Comparison of ENCODE assay signal across 13 cellular contexts in genomic region chr20:4808872-4809271, GRCh38. TPM values are rescaled to one million over a fixed set of nuclear protein-coding genes. Genes with fewer than 3 reads are reported as not detected.
DNase-seq lines count a peak whose midpoint lies in the region; ATAC-seq and TF ChIP-seq lines count a peak whose summit lies in the region.
"Had no signal": no experiment of that assay in that cellular context is flagged by ENCODE, and none has a peak within 500 bp of the region (broad histone marks: within the 10 kb centered on the region; RNA-seq: fewer than 3 reads in every experiment).

No MANE protein-coding gene starts in this region.

- no peak overlapping the region for H3K4me3 Mint-ChIP-seq in activated CD4-positive, alpha-beta T cell treated with anti-CD3 and anti-CD28 coated beads, Interleukin-2, amount 10 ng/mL, durations not matched to agents 7 days and 5 days
- H3K4me3 Mint-ChIP-seq in T-helper 17 cell = peak overlapping the region; percentile 66
- peak overlapping the region in 1 of 2 donors; percentile 49 for H3K4me3 Mint-ChIP-seq in stimulated activated naive B cell treated with anti-CD40 and anti-IgM and Interleukin-4, amounts not matched to agents 10 μg/mL and 1 μg/mL and 100 μg/mL, for 72 hours

- POLR2A ChIA-PET in activated CD4-positive, alpha-beta T cell treated with anti-CD3 and anti-CD28 coated beads, Interleukin-2, amount 10 ng/mL, durations not matched to agents 7 days and 5 days (lab: Charles Lee) = no interaction called here
- POLR2A ChIA-PET in GM10248 (lab: Yijun Ruan, JAX) = no interaction called here

- ATAC-seq in T-helper 17 cell (no peak), GM21723 (IDR thresholded peaks at IDR 0.05; ENCODE audit: unreplicated experiment) (no peak)
- no peak for ATAC-seq in stimulated activated naive B cell treated with anti-CD40 and anti-IgM and Interleukin-4, amounts not matched to agents 10 μg/mL and 1 μg/mL and 100 μg/mL, for 72 hours (replicated peaks)
- ATAC-seq: body of pancreas, heart right ventricle had no signal

- CTCF ChIA-PET in activated CD4-positive, alpha-beta T cell treated with anti-CD3 and anti-CD28 coated beads, Interleukin-2, amount 10 ng/mL, durations not matched to agents 7 days and 5 days (lab: Charles Lee) = interaction anchor here (0.8 to 5.9 kb wide), 2 partner anchors 11 to 50 kb away, joined by 3 to 38 read pairs; no protein-coding TSS in a partner anchor
- CTCF ChIA-PET in GM10248 (lab: Yijun Ruan, JAX) = interaction anchor here (1.0 to 3.3 kb wide), 4 partner anchors 10 to 292 kb away, joined by 3 to 14 read pairs (median 4); no protein-coding TSS in a partner anchor

- no peaks in the 10 kb centered on the region for H3K27me3 ChIP-seq in Peyer's patch
- H3K27me3 ChIP-seq: body of pancreas, heart right ventricle had no signal

- TF ChIP-seq POLR2A in Peyer's patch (IDR thresholded peaks at IDR 0.05) = no peak

- no peak for TF ChIP-seq CTCF in GM10248 (IDR thresholded peaks at IDR 0.05; ENCODE audit: control extremely low read depth, extremely low read depth, low read depth, missing control alignments)
- no peak for TF ChIP-seq CTCF in Peyer's patch (IDR thresholded peaks at IDR 0.05)

- H3K27ac ChIP-seq in Peyer's patch = peak overlapping the region in 2 of 4 donors; percentile 25 to 95
- H3K27ac ChIP-seq: body of pancreas had no signal

- no peaks in the 10 kb centered on the region for H3K36me3 ChIP-seq in Peyer's patch

- peaks cover 71% of the 10 kb centered on the region for H3K4me1 Mint-ChIP-seq in activated CD4-positive, alpha-beta T cell treated with anti-CD3 and anti-CD28 coated beads, Interleukin-2, amount 10 ng/mL, durations not matched to agents 7 days and 5 days
- peaks cover 65% of the 10 kb centered on the region for H3K4me1 Mint-ChIP-seq in T-helper 17 cell
- H3K4me1 Mint-ChIP-seq in stimulated activated naive B cell treated with anti-CD40 and anti-IgM and Interleukin-4, amounts not matched to agents 10 μg/mL and 1 μg/mL and 100 μg/mL, for 72 hours = peaks cover 74 to 96% of the 10 kb centered on the region in 2 donors

- H3K36me3 Mint-ChIP-seq in activated CD4-positive, alpha-beta T cell treated with anti-CD3 and anti-CD28 coated beads, Interleukin-2, amount 10 ng/mL, durations not matched to agents 7 days and 5 days (ENCODE audit: low read depth) = peaks cover 69% of the 10 kb centered on the region
- peaks cover 13% of the 10 kb centered on the region for H3K36me3 Mint-ChIP-seq in T-helper 17 cell (ENCODE audit: low read depth)
- H3K36me3 Mint-ChIP-seq in stimulated activated naive B cell treated with anti-CD40 and anti-IgM and Interleukin-4, amounts not matched to agents 10 μg/mL and 1 μg/mL and 100 μg/mL, for 72 hours = peaks cover 55 to 76% of the 10 kb centered on the region in 2 donors

- no peaks in the 10 kb centered on the region for H3K27me3 Mint-ChIP-seq in activated CD4-positive, alpha-beta T cell treated with anti-CD3 and anti-CD28 coated beads, Interleukin-2, amount 10 ng/mL, durations not matched to agents 7 days and 5 days
- H3K27me3 Mint-ChIP-seq in T-helper 17 cell = no peaks in the 10 kb centered on the region
- H3K27me3 Mint-ChIP-seq in stimulated activated naive B cell treated with anti-CD40 and anti-IgM and Interleukin-4, amounts not matched to agents 10 μg/mL and 1 μg/mL and 100 μg/mL, for 72 hours = no peaks in the 10 kb centered on the region

- H3K9me3 Mint-ChIP-seq in activated CD4-positive, alpha-beta T cell treated with anti-CD3 and anti-CD28 coated beads, Interleukin-2, amount 10 ng/mL, durations not matched to agents 7 days and 5 days = no peaks in the 10 kb centered on the region
- no peaks in the 10 kb centered on the region for H3K9me3 Mint-ChIP-seq in stimulated activated naive B cell treated with anti-CD40 and anti-IgM and Interleukin-4, amounts not matched to agents 10 μg/mL and 1 μg/mL and 100 μg/mL, for 72 hours

- no peak for DNase-seq in activated CD4-positive, alpha-beta T cell treated with anti-CD3 and anti-CD28 coated beads, Interleukin-2, amount 10 ng/mL, durations not matched to agents 7 days and 5 days
- DNase-seq in activated CD4-positive, alpha-beta T cell treated with anti-CD3 and anti-CD28 coated beads for 1 hour = no peak
- DNase-seq in T-helper 17 cell = no peak
- DNase-seq in epidermal melanocyte (ENCODE audit: insufficient read length, low spot score) = peak; percentile 54
- no peak for DNase-seq in stimulated activated naive B cell treated with anti-CD40 and anti-IgM and Interleukin-4, amounts not matched to agents 10 μg/mL and 1 μg/mL and 100 μg/mL, for 72 hours
- DNase-seq in GM10248 (ENCODE audit: extremely low spot score) = no peak
- DNase-seq in Peyer's patch = no peak
- DNase-seq: DMS79, heart right ventricle, T-helper 9 cell had no signal

- no peak overlapping the region for H3K4me3 ChIP-seq in Peyer's patch
- H3K4me3 ChIP-seq: body of pancreas, heart right ventricle had no signal

- peak overlapping the region; percentile 84 for H3K27ac Mint-ChIP-seq in activated CD4-positive, alpha-beta T cell treated with anti-CD3 and anti-CD28 coated beads, Interleukin-2, amount 10 ng/mL, durations not matched to agents 7 days and 5 days
- peak overlapping the region; percentile 100 for H3K27ac Mint-ChIP-seq in T-helper 17 cell
- peak overlapping the region; percentile 100 for H3K27ac Mint-ChIP-seq in stimulated activated naive B cell treated with anti-CD40 and anti-IgM and Interleukin-4, amounts not matched to agents 10 μg/mL and 1 μg/mL and 100 μg/mL, for 72 hours

- H3K4me1 ChIP-seq in Peyer's patch = peaks cover 0 to 47% (median 37%) of the 10 kb centered on the region in 4 donors
- H3K4me1 ChIP-seq: body of pancreas had no signal

- H3K9me3 ChIP-seq in T-helper 17 cell (ENCODE audit: control insufficient read depth, low read length, poor library complexity, severe bottlenecking) (no peaks in the 10 kb centered on the region), Peyer's patch (no peaks in the 10 kb centered on the region)
- H3K9me3 ChIP-seq: body of pancreas, heart right ventricle had no signal

RNA-seq across cellular contexts. Expression of gene RASSF2, which starts 14.5 kb away (rescaled TPM):
- 10 to 100 TPM; 61.6 to 70.5 TPM for total RNA-seq in activated CD4-positive, alpha-beta T cell treated with anti-CD3 and anti-CD28 coated beads, Interleukin-2, amount 10 ng/mL, durations not matched to agents 7 days and 5 days
- total RNA-seq in T-helper 17 cell (10 to 100 TPM; 30.6 to 34.4 TPM), Peyer's patch (10 to 100 TPM in 1 of 4 donors, 1 to 10 TPM in 3; 2.8 to 39.6 (median 5.2) TPM)
- total RNA-seq: MCF 10A had no signal
